ENCODE assay signal across 23 cellular contexts in the genomic region with DNA sequence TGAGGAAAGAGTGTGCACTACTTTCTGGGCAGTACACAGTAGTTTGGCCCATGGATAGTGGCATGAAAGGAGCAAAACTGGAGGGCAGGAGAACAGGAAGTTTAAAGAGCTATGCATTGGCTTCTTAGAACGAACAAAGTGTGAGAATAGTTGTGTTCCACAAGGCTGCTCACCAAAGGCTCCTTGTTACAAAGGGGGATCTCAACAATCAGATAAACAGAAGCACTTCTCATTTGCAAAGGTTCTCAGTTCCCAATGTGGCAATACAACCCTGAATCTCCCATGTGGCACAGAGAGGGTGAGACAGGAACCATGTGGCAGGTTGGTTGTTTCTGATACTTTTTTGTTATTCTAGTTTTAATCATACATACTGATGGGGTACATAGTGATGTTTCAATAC.
"Had no signal": no experiment of that assay in that cellular context is flagged by ENCODE, and none has a peak within 500 bp of the region (broad histone marks: within the 10 kb centered on the region; RNA-seq: fewer than 3 reads in every experiment).

No MANE protein-coding gene starts in this region.

- H3K4me1 Mint-ChIP-seq: naive B cell had no signal

- H3K27ac ChIP-seq: coronary artery, foreskin keratinocyte, neutrophil, spleen, stomach had no signal

- H3K4me3 ChIP-seq: coronary artery, lung, spleen, stomach had no signal

- H3K27me3 ChIP-seq: foreskin keratinocyte, neutrophil, stomach had no signal

- H3K27ac Mint-ChIP-seq: endodermal cell, naive B cell, nephron had no signal

- H3K9me3 Mint-ChIP-seq: endodermal cell had no signal

- ATAC-seq: foreskin keratinocyte, left colon, left ventricle myocardium superior, sciatic nerve had no signal

- H3K4me1 ChIP-seq: foreskin keratinocyte, spleen had no signal

- H3K4me3 Mint-ChIP-seq: endodermal cell, naive B cell, nephron had no signal

- H3K36me3 Mint-ChIP-seq: naive B cell had no signal

- H3K36me3 ChIP-seq: neutrophil, spleen, stomach had no signal

- H3K9me3 ChIP-seq: neutrophil, spleen, stomach had no signal

- DNase-seq: effector CD4-positive, alpha-beta T cell; endodermal cell; erythroblast; foreskin keratinocyte; left colon; left ventricle myocardium superior; mesenchymal stem cell; midbrain; naive B cell; posterior cingulate gyrus; spleen; stimulated activated CD4-positive, alpha-beta T cell treated with anti-CD3 and anti-CD28 coated beads, Interleukin-15, amount 100 ng/mL, for 24 hours; stimulated activated CD4-positive, alpha-beta T cell treated with anti-CD3 and anti-CD28 coated beads, Interleukin-1b, Interleukin-23, amount 100 ng/mL, for 48 hours; stimulated activated CD4-positive, alpha-beta T cell treated with anti-CD3 and anti-CD28 coated beads, Interleukin-4, amount 100 ng/mL, for 24 hours; stimulated activated naive CD4-positive, alpha-beta T cell; stomach; substantia nigra; trophoblast cell had no signal
